15 cellular contexts compared by ENCODE assay signal in genomic region chr6:169571123-169571962, GRCh38.
A peak's percentile ranks its signal among the peaks of the same experiment; 100 is the strongest.
DNase-seq lines count a peak whose midpoint lies in the region; ATAC-seq, FAIRE-seq and TF ChIP-seq lines count a peak whose summit lies in the region.
"Had no signal": no experiment of that assay in that cellular context is flagged by ENCODE, and none has a peak within 500 bp of the region (broad histone marks: within the 10 kb centered on the region; RNA-seq: fewer than 3 reads in every experiment).

No MANE protein-coding gene starts in this region.

- no peaks in the 10 kb centered on the region for H3K9me1 ChIP-seq in K562 (ENCODE audit: control insufficient read depth, insufficient read depth, low read length)

- TF ChIP-seq POLR2A in K562 (conservative IDR thresholded peaks at IDR 0.05), result no peak

- no peak overlapping the region for H2AFZ ChIP-seq in K562 (ENCODE audit: low read depth, low read length)

- no peaks in the 10 kb centered on the region for H3K79me2 ChIP-seq in K562 (ENCODE audit: control insufficient read depth, insufficient read depth, low read length)

- no peaks in the 10 kb centered on the region for H3K4me1 ChIP-seq in K562 (replicated peaks in 1 of 2; ENCODE audit: control insufficient read depth in 2 of 2, insufficient read depth in 2 of 2, low read length in 2 of 2)
- H3K4me1 ChIP-seq: heart left ventricle had no signal

- H4K20me1 ChIP-seq in K562 (replicated peaks; ENCODE audit: control insufficient read depth, insufficient read depth, low read length), result 0 out of 2 replicates have a peak, but pooled peaks cover 4% of the 10 kb centered on the region

- CTCF ChIA-PET in K562 (lab: Yijun Ruan, JAX; ENCODE audit: low intra/inter-chr PET ratio), result no interaction called here

- no peak overlapping the region for H3K27ac ChIP-seq in K562 (ENCODE audit: extremely low read depth, low read depth, low read length)
- H3K27ac ChIP-seq: heart left ventricle, thoracic aorta had no signal

- ATAC-seq in K562 (no peak), HG03139 (IDR thresholded peaks at IDR 0.05; ENCODE audit: unreplicated experiment) (no peak)
- ATAC-seq: heart left ventricle, left cardiac atrium had no signal

- 28% methylated on average over 12 of the region's 12 CpGs for whole genome bisulfite sequencing in K562 (ENCODE audit: insufficient coverage, low coverage, missing lambda C conversion rate)

- no peaks in the 10 kb centered on the region for H3K36me3 ChIP-seq in K562 (ENCODE audit: control insufficient read depth, insufficient read depth, low read length)
- H3K36me3 ChIP-seq: heart left ventricle, thoracic aorta had no signal

- no peak overlapping the region for H3K4me3 ChIP-seq in K562
- H3K4me3 ChIP-seq: heart left ventricle, thoracic aorta had no signal

- TF ChIP-seq EP300 in K562 (IDR thresholded peaks at IDR 0.05; ENCODE audit: low read length), result no peak

- FAIRE-seq in K562 (lab: Jason Lieb, UNC), result no peak

- no peak overlapping the region for H3K9ac ChIP-seq in K562 (ENCODE audit: insufficient read depth in 1 of 2, low read depth in 2 of 2, low read length in 2 of 2)

- intact Hi-C loops in K562 (cut with micrococcal nuclease), result no loop called here

- in situ Hi-C loops in Caki2 (cut with HindIII; ENCODE audit: low pct_unique_long_range_greater_than_20kb, low sequenced_read_pairs) (no loop called here), K562 (cut with MboI) (no loop called here), G401 (cut with HindIII; ENCODE audit: low sequenced_read_pairs) (no loop called here)

- no TSS peak for BruUV-seq in K562 (replicated peaks; lab: Mats Ljungman, UMichigan)

- no peak overlapping the region for H3K4me2 ChIP-seq in K562 (ENCODE audit: insufficient read depth, low read length)

- POLR2A ChIA-PET in K562 (lab: Yijun Ruan, JAX), result interaction anchor here (0.7 to 1.1 kb wide), 2 partner anchors 13 to 701 kb away, joined by 3 read pairs; no protein-coding TSS in a partner anchor

- no peak for TF ChIP-seq CTCF in K562 (IDR thresholded peaks at IDR 0.05 in 2 of 3, conservative IDR thresholded peaks at IDR 0.05 in 1 of 3; ENCODE audit: insufficient read depth in 2 of 3, low read depth in 1 of 3, low read length in 3 of 3)

- H3K9me3 ChIP-seq in K562 (replicated peaks; ENCODE audit: control insufficient read depth, insufficient read depth, low read depth, low read length), result no peaks in the 10 kb centered on the region
- H3K9me3 ChIP-seq: heart left ventricle, thoracic aorta had no signal

- H3K27me3 ChIP-seq in K562 (ENCODE audit: control insufficient read depth in 2 of 2, insufficient read depth in 2 of 2, low read length in 2 of 2), result peaks cover 20 to 29% of the 10 kb centered on the region in 2 experiments; a peak in 3 of 5 replicates
- H3K27me3 ChIP-seq: heart left ventricle had no signal

- no peak for TF ChIP-seq RAD21 in K562 (CRISPR knock-in tag; conservative IDR thresholded peaks at IDR 0.05 in 1 of 2, IDR thresholded peaks at IDR 0.05 in 1 of 2)

- peak; percentile 90 for DNase-seq in Caki2 (ENCODE audit: low read depth)
- peak; percentile 18 for DNase-seq in LHCN-M2 (ENCODE audit: low read depth)
- DNase-seq in K562 (ENCODE audit: extremely low read depth in 1 of 4, low spot score in 3 of 4), result no peak
- peak; percentile 27 for DNase-seq in islet precursor cell
- no peak for DNase-seq in SIG-M5 treated with dmso at 0.1 percent for 504 hours (lab: John Stamatoyannopoulos, UW; ENCODE audit: unreplicated experiment)
- no peak for DNase-seq in stimulated activated CD4-positive, alpha-beta T cell treated with anti-CD3 and anti-CD28 coated beads, Interleukin-4, amount 100 ng/mL, for 24 hours
- no peak for DNase-seq in G401 (ENCODE audit: low spot score)
- DNase-seq: activated CD4-positive, alpha-beta T cell treated with anti-CD3 and anti-CD28 coated beads for 1 hour; activated naive CD4-positive, alpha-beta T cell treated with anti-CD3 and anti-CD28 coated beads, Interleukin-2, amount 50 U/mL, for 16 hours; heart left ventricle; left cardiac atrium; MV-4-11; NCI-H748 treated with DMSO at 0.1 percent for 48 hours had no signal

TF ChIP-seq in K562, 482 proteins besides CTCF, POLR2A, EP300 and RAD21:
- TF ChIP-seq THAP12 (CRISPR knock-in tag; IDR thresholded peaks at IDR 0.05), result no peak
- peak; percentile 48 for TF ChIP-seq FOSL1 (tag; conservative IDR thresholded peaks at IDR 0.05)
- peak; percentile 42; the same call in 1 of the 2 replicates for TF ChIP-seq JUND (IDR thresholded peaks at IDR 0.05; ENCODE audit: borderline replicate concordance, low read depth, low read length)
- peak; percentile 25; the same call in 1 of the 3 replicates for TF ChIP-seq JUND (tag; IDR thresholded peaks at IDR 0.05; ENCODE audit: borderline replicate concordance, low read depth, low read length)
- no peak for TF ChIP-seq CBX1 (IDR thresholded peaks at IDR 0.05; ENCODE audit: low read depth)
- no peak for TF ChIP-seq U2AF2 (optimal IDR thresholded peaks at IDR 0.05; ENCODE audit: low read depth, low read length)
- no peak for TF ChIP-seq ZNF586 (CRISPR knock-in tag; conservative IDR thresholded peaks at IDR 0.05)

Comparison
In these comparisons a context has a peak if more than half of its experiments do, and no peak if none do; other contexts are left out.
1. DNase-seq: peak in Caki2 (single experiment), LHCN-M2 (single experiment) and islet precursor cell (single experiment); none in K562 (0 of 4), SIG-M5 treated with dmso at 0.1 percent for 504 hours (single experiment), stimulated activated CD4-positive, alpha-beta T cell treated with anti-CD3 and anti-CD28 coated beads, Interleukin-4, amount 100 ng/mL, for 24 hours (single experiment) and G401 (single experiment).